8 cellular contexts compared by ENCODE assay signal in genomic region chr1:83931658-83932253, GRCh38.
DNase-seq lines count a peak whose midpoint lies in the region; ATAC-seq and TF ChIP-seq lines count a peak whose summit lies in the region.

No MANE protein-coding gene starts in this region.

- H3K36me3 ChIP-seq in OCI-LY3 (replicated peaks; ENCODE audit: low read depth, low read length): no peaks in the 10 kb centered on the region
- peaks cover 0 to 2% (median 0%) of the 10 kb centered on the region in 3 donors for H3K36me3 ChIP-seq in tibial nerve

- no peaks in the 10 kb centered on the region for H3K9me3 ChIP-seq in OCI-LY3 (ENCODE audit: insufficient read depth, low read length)
- H3K9me3 ChIP-seq in tibial nerve: no peaks in the 10 kb centered on the region

- H3K4me2 ChIP-seq in OCI-LY3 (ENCODE audit: low read length): no peak overlapping the region

- no peaks in the 10 kb centered on the region for H4K20me1 ChIP-seq in OCI-LY3 (ENCODE audit: insufficient read depth, low read length)

- TF ChIP-seq POLR2A in tibial nerve (IDR thresholded peaks at IDR 0.05): no peak

- H3K27me3 Mint-ChIP-seq in central memory CD8-positive, alpha-beta T cell: peaks cover 19% of the 10 kb centered on the region

- H3K4me3 ChIP-seq in OCI-LY3 (ENCODE audit: low read length) (no peak overlapping the region), tibial nerve (no peak overlapping the region)

- DNase-seq in DMS79 (lab: John Stamatoyannopoulos, UW): peak; percentile 16
- DNase-seq in central memory CD8-positive, alpha-beta T cell (ENCODE audit: low spot score in 2 of 2): no peak
- DNase-seq in tibial nerve (ENCODE audit: low spot score in 2 of 2): peak in 1 of 2 donors; percentile 53
- no peak for DNase-seq in activated gamma-delta T cell treated with Interleukin-2 at 50 U/mL for 16 hours

- no peak overlapping the region for H3K27ac Mint-ChIP-seq in central memory CD8-positive, alpha-beta T cell (ENCODE audit: low read depth)

- H3K4me3 Mint-ChIP-seq in central memory CD8-positive, alpha-beta T cell: no peak overlapping the region

- H3K4me1 ChIP-seq in OCI-LY3 (ENCODE audit: low read length) (peaks cover 8% of the 10 kb centered on the region; the same call in 1 of the 2 replicates), tibial nerve (peaks cover 0 to 22% (median 3%) of the 10 kb centered on the region in 4 donors)

- ATAC-seq in GM18909 (IDR thresholded peaks at IDR 0.05; ENCODE audit: poor library complexity, unreplicated experiment): peak; percentile 78
- ATAC-seq in HG03571 (IDR thresholded peaks at IDR 0.05; ENCODE audit: unreplicated experiment): peak; percentile 76
- peak; percentile 84 for ATAC-seq in central memory CD8-positive, alpha-beta T cell (replicated peaks; ENCODE audit: extremely low read depth, poor library complexity, severe bottlenecking)

- H3K4me1 Mint-ChIP-seq in central memory CD8-positive, alpha-beta T cell: no peaks in the 10 kb centered on the region

- peak; percentile 77 for TF ChIP-seq CTCF in OCI-LY3 (IDR thresholded peaks at IDR 0.05; ENCODE audit: low read depth, low read length)
- TF ChIP-seq CTCF in tibial nerve (IDR thresholded peaks at IDR 0.05): peak; percentile 52 to 73 (median 60)

- TF ChIP-seq EP300 in tibial nerve (IDR thresholded peaks at IDR 0.05): no peak

- H3K27ac ChIP-seq in OCI-LY3 (ENCODE audit: low read length): no peak overlapping the region
- peak overlapping the region; percentile 60 for H3K27ac ChIP-seq in layer of hippocampus (ENCODE audit: low read depth, low read length)
- H3K27ac ChIP-seq in tibial nerve: no peak overlapping the region

- 2 to 4% methylated on average over 2 of the region's 2 CpGs for WGBS in tibial nerve, 2 donors

- H3K9me3 Mint-ChIP-seq in central memory CD8-positive, alpha-beta T cell: no peaks in the 10 kb centered on the region

- no peak overlapping the region for H3K9ac ChIP-seq in OCI-LY3 (ENCODE audit: low read length)

- H3K36me3 Mint-ChIP-seq in central memory CD8-positive, alpha-beta T cell (ENCODE audit: insufficient read depth): no peaks in the 10 kb centered on the region

- no peaks in the 10 kb centered on the region for H3K79me2 ChIP-seq in OCI-LY3 (ENCODE audit: low read length)

- no peaks in the 10 kb centered on the region for H3K27me3 ChIP-seq in OCI-LY3 (ENCODE audit: low read depth, low read length)
- no peaks in the 10 kb centered on the region for H3K27me3 ChIP-seq in layer of hippocampus (ENCODE audit: control insufficient read depth, insufficient read depth, low read length)
- H3K27me3 ChIP-seq in tibial nerve: no peaks in the 10 kb centered on the region

- no peak overlapping the region for H2AFZ ChIP-seq in OCI-LY3 (ENCODE audit: low read depth, low read length)
